In the genomic region with DNA sequence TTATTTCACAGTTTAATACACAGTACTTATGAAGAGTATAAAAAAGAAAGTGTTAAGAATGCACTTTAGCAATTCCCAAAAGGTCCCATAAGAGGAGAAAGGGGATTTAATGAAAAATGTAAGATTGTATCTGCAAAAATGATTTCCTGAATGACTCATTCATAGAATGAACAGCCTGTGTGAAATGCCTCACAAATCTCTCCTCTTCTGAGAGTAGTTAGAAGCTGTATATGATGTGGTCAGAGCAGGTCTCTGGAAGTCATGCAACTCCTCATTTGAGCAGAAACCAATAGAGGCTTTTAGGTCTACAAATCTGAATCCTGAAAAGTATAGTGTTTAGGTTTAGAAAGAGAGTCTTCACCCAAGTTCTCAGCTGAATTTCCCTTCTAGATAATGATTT, we compare ENCODE assay signal across 14 cellular contexts.
DNase-seq lines count a peak whose midpoint lies in the region; ATAC-seq, FAIRE-seq and TF ChIP-seq lines count a peak whose summit lies in the region.
"Had no signal": no experiment of that assay in that cellular context is flagged by ENCODE, and none has a peak within 500 bp of the region (broad histone marks: within the 10 kb centered on the region; RNA-seq: fewer than 3 reads in every experiment).

No MANE protein-coding gene starts in this region.

- DNase-seq in COLO829 (ENCODE audit: low spot score) = peak; percentile 80
- peak; percentile 49 for DNase-seq in astrocyte (ENCODE audit: low read depth)
- DNase-seq in CD8-positive, alpha-beta T cell = no peak
- no peak for DNase-seq in left colon
- no peak for DNase-seq in naive thymus-derived CD8-positive, alpha-beta T cell
- DNase-seq in type B pancreatic cell (ENCODE audit: extremely low spot score, unreplicated experiment) = no peak
- DNase-seq: activated CD8-positive, alpha-beta memory T cell treated with anti-CD3 and anti-CD28 coated beads, Interleukin-2, amount 10 ng/mL, durations not matched to agents 7 days and 5 days; caudate nucleus; hypothalamus; NCI-H1694 treated with DMSO at 0.1 percent for 48 hours had no signal

- no peaks in the 10 kb centered on the region for H3K79me2 ChIP-seq in astrocyte (ENCODE audit: insufficient read depth, low read length)

- H3K27ac ChIP-seq in astrocyte (ENCODE audit: low read depth, low read length) = no peak overlapping the region
- H3K27ac ChIP-seq in CD8-positive, alpha-beta T cell (ENCODE audit: low read depth, low read length) = no peak overlapping the region
- H3K27ac ChIP-seq: SK-N-MC had no signal

- H3K36me3 ChIP-seq in astrocyte (ENCODE audit: insufficient read depth, low read length) = no peaks in the 10 kb centered on the region
- H3K36me3 ChIP-seq in CD8-positive, alpha-beta T cell (ENCODE audit: insufficient read depth, low read length) = no peaks in the 10 kb centered on the region

- no peaks in the 10 kb centered on the region for H3K27me3 ChIP-seq in astrocyte (ENCODE audit: insufficient read depth, low read length)
- no peaks in the 10 kb centered on the region for H3K27me3 ChIP-seq in CD8-positive, alpha-beta T cell (ENCODE audit: insufficient read depth, low read length)

- no peak overlapping the region for H3K4me3 ChIP-seq in astrocyte (ENCODE audit: insufficient read depth, low read depth, low read length)
- H3K4me3 ChIP-seq in CD8-positive, alpha-beta T cell (ENCODE audit: low read depth, low read length) = no peak overlapping the region
- H3K4me3 ChIP-seq: SK-N-MC had no signal

- H3K27ac Mint-ChIP-seq in astrocyte (ENCODE audit: unreplicated experiment) = no peak overlapping the region
- no peak overlapping the region for H3K27ac Mint-ChIP-seq in CD8-positive, alpha-beta T cell
- H3K27ac Mint-ChIP-seq in naive thymus-derived CD8-positive, alpha-beta T cell = no peak overlapping the region
- no peak overlapping the region for H3K27ac Mint-ChIP-seq in type B pancreatic cell
- H3K27ac Mint-ChIP-seq: activated CD8-positive, alpha-beta memory T cell treated with anti-CD3 and anti-CD28 coated beads, Interleukin-2, amount 10 ng/mL, durations not matched to agents 7 days and 5 days; stimulated activated naive CD8-positive, alpha-beta T cell treated with anti-CD3 and anti-CD28 coated beads, Interleukin-15, Interleukin-2, amounts not matched to agents 100 ng/mL and 50 ng/mL, for 24 hours had no signal

- no peaks in the 10 kb centered on the region for H3K9me3 ChIP-seq in astrocyte (ENCODE audit: insufficient read depth, low read depth, low read length)
- no peaks in the 10 kb centered on the region for H3K9me3 ChIP-seq in CD8-positive, alpha-beta T cell (ENCODE audit: low read length)

- no peak overlapping the region for H3K4me3 Mint-ChIP-seq in astrocyte (ENCODE audit: unreplicated experiment)
- no peak overlapping the region for H3K4me3 Mint-ChIP-seq in CD8-positive, alpha-beta T cell
- H3K4me3 Mint-ChIP-seq in naive thymus-derived CD8-positive, alpha-beta T cell = no peak overlapping the region
- H3K4me3 Mint-ChIP-seq in type B pancreatic cell = no peak overlapping the region
- H3K4me3 Mint-ChIP-seq: activated CD8-positive, alpha-beta memory T cell treated with anti-CD3 and anti-CD28 coated beads, Interleukin-2, amount 10 ng/mL, durations not matched to agents 7 days and 5 days; stimulated activated naive CD8-positive, alpha-beta T cell treated with anti-CD3 and anti-CD28 coated beads, Interleukin-15, Interleukin-2, amounts not matched to agents 100 ng/mL and 50 ng/mL, for 24 hours had no signal

- peaks cover 3% of the 10 kb centered on the region for H3K9me3 Mint-ChIP-seq in astrocyte (ENCODE audit: unreplicated experiment)
- peaks cover 6% of the 10 kb centered on the region for H3K9me3 Mint-ChIP-seq in CD8-positive, alpha-beta T cell
- H3K9me3 Mint-ChIP-seq in naive thymus-derived CD8-positive, alpha-beta T cell = peaks cover 0 to 16% (median 1%) of the 10 kb centered on the region in 9 donors
- H3K9me3 Mint-ChIP-seq in type B pancreatic cell = peaks cover 11% of the 10 kb centered on the region

- CTCF ChIA-PET in CD8-positive, alpha-beta T cell (lab: Charles Lee) = no interaction called here

- H3K36me3 Mint-ChIP-seq in astrocyte (ENCODE audit: low read depth, unreplicated experiment) (no peaks in the 10 kb centered on the region), type B pancreatic cell (no peaks in the 10 kb centered on the region)
- H3K36me3 Mint-ChIP-seq in CD8-positive, alpha-beta T cell = no peaks in the 10 kb centered on the region
- H3K36me3 Mint-ChIP-seq in naive thymus-derived CD8-positive, alpha-beta T cell = no peaks in the 10 kb centered on the region
- H3K36me3 Mint-ChIP-seq: activated CD8-positive, alpha-beta memory T cell treated with anti-CD3 and anti-CD28 coated beads, Interleukin-2, amount 10 ng/mL, durations not matched to agents 7 days and 5 days had no signal

- H3K4me2 ChIP-seq in astrocyte (ENCODE audit: low read length) = no peak overlapping the region

- H4K20me1 ChIP-seq in astrocyte (ENCODE audit: insufficient read depth, low read length) = no peaks in the 10 kb centered on the region

- H2AFZ ChIP-seq in astrocyte (ENCODE audit: low read depth, low read length) = no peak overlapping the region

- H3K27me3 Mint-ChIP-seq in astrocyte (ENCODE audit: low read depth, unreplicated experiment) (no peaks in the 10 kb centered on the region), type B pancreatic cell (no peaks in the 10 kb centered on the region)
- no peaks in the 10 kb centered on the region for H3K27me3 Mint-ChIP-seq in CD8-positive, alpha-beta T cell (ENCODE audit: low read depth)
- H3K27me3 Mint-ChIP-seq in naive thymus-derived CD8-positive, alpha-beta T cell = no peaks in the 10 kb centered on the region
- H3K27me3 Mint-ChIP-seq: activated CD8-positive, alpha-beta memory T cell treated with anti-CD3 and anti-CD28 coated beads, Interleukin-2, amount 10 ng/mL, durations not matched to agents 7 days and 5 days; stimulated activated naive CD8-positive, alpha-beta T cell treated with anti-CD3 and anti-CD28 coated beads, Interleukin-15, Interleukin-2, amounts not matched to agents 100 ng/mL and 50 ng/mL, for 24 hours had no signal

- TF ChIP-seq CTCF in astrocyte (IDR thresholded peaks at IDR 0.05; ENCODE audit: insufficient read depth, low read depth, low read length) (no peak), type B pancreatic cell (conservative IDR thresholded peaks at IDR 0.05) (no peak)
- TF ChIP-seq CTCF in CD8-positive, alpha-beta T cell (IDR thresholded peaks at IDR 0.05) = no peak

- ATAC-seq in GM21423 (IDR thresholded peaks at IDR 0.05; ENCODE audit: unreplicated experiment) (peak; percentile 70), HG03520 (IDR thresholded peaks at IDR 0.05; ENCODE audit: unreplicated experiment) (peak; percentile 84), left colon (no peak)
- no peak for ATAC-seq in CD8-positive, alpha-beta T cell
- no peak for ATAC-seq in naive thymus-derived CD8-positive, alpha-beta T cell
- ATAC-seq: activated CD8-positive, alpha-beta memory T cell treated with anti-CD3 and anti-CD28 coated beads, Interleukin-2, amount 10 ng/mL, durations not matched to agents 7 days and 5 days had no signal

- H3K4me1 Mint-ChIP-seq in astrocyte (ENCODE audit: low read depth, unreplicated experiment) (peaks cover 12% of the 10 kb centered on the region), type B pancreatic cell (ENCODE audit: unreplicated experiment) (no peaks in the 10 kb centered on the region)
- no peaks in the 10 kb centered on the region for H3K4me1 Mint-ChIP-seq in CD8-positive, alpha-beta T cell (ENCODE audit: low read depth)
- H3K4me1 Mint-ChIP-seq in naive thymus-derived CD8-positive, alpha-beta T cell = no peaks in the 10 kb centered on the region
- H3K4me1 Mint-ChIP-seq: activated CD8-positive, alpha-beta memory T cell treated with anti-CD3 and anti-CD28 coated beads, Interleukin-2, amount 10 ng/mL, durations not matched to agents 7 days and 5 days had no signal

- POLR2A ChIA-PET in CD8-positive, alpha-beta T cell (lab: Charles Lee) = no interaction called here
- POLR2A ChIA-PET in naive thymus-derived CD8-positive, alpha-beta T cell (lab: Charles Lee) = no interaction called here

- intact Hi-C loops in CD8-positive, alpha-beta T cell (cut with DNase I, micrococcal nuclease) = no loop called here
- intact Hi-C loops in left colon (cut with DNase I, micrococcal nuclease) = no loop called here

- peak; percentile 9 for FAIRE-seq in astrocyte (lab: Jason Lieb, UNC)

- H3K4me1 ChIP-seq in astrocyte (ENCODE audit: insufficient read depth, low read length) = no peaks in the 10 kb centered on the region
- H3K4me1 ChIP-seq in CD8-positive, alpha-beta T cell (ENCODE audit: insufficient read depth, low read length) = no peaks in the 10 kb centered on the region

- no peak overlapping the region for H3K9ac ChIP-seq in astrocyte (ENCODE audit: low read length)

Comparison
In these comparisons a context has a peak if more than half of its experiments do, and no peak if none do; other contexts are left out.
1. DNase-seq: peak in COLO829 (single experiment) and astrocyte (single experiment); none in CD8-positive, alpha-beta T cell (0 of 7), left colon (0 of 2), naive thymus-derived CD8-positive, alpha-beta T cell (0 of 10) and type B pancreatic cell (single experiment).
2. ATAC-seq: peak in GM21423 (single experiment) and HG03520 (single experiment); none in CD8-positive, alpha-beta T cell (single experiment), left colon (single experiment) and naive thymus-derived CD8-positive, alpha-beta T cell (0 of 2).